In genomic region chr9:33024966-33025571, GRCh38 we compare ENCODE assay signal across 1 cellular context.
A peak's percentile ranks its signal among the peaks of the same experiment; 100 is the strongest.
TF ChIP-seq lines count a peak whose summit lies in the region.

Gene DNAJA1 (plus strand): TSS chr9:33025273. CDS start chr9:33026485, 1,212 bp downstream.

TF ChIP-seq in HepG2, 621 proteins besides CTCF, POLR2A, EP300 and RAD21 (continued from another document and continues in another):
- TF ChIP-seq AHDC1 (CRISPR knock-in tag; IDR thresholded peaks at IDR 0.05; ENCODE audit: borderline replicate concordance) (peak; percentile 52; the same call in 1 of the 2 replicates), ZNF749 (CRISPR knock-in tag; IDR thresholded peaks at IDR 0.05; ENCODE audit: borderline replicate concordance) (peak; percentile 87; the same call in 1 of the 2 replicates), ZNF256 (CRISPR knock-in tag; conservative IDR thresholded peaks at IDR 0.05) (0 out of 2 replicates have a peak, but pooled peaks have one; percentile 30), ZNF768 (CRISPR knock-in tag; IDR thresholded peaks at IDR 0.05) (peak; percentile 45; the same call in 1 of the 2 replicates), KMT2B (CRISPR knock-in tag; IDR thresholded peaks at IDR 0.05) (peak; percentile 58), ZNF552 (CRISPR knock-in tag; IDR thresholded peaks at IDR 0.05; ENCODE audit: borderline replicate concordance) (no peak; the same call in 1 of the 2 replicates), HMG20B (CRISPR knock-in tag; conservative IDR thresholded peaks at IDR 0.05) (peak; percentile 28; the same call in 1 of the 2 replicates), ELF1 (CRISPR knock-in tag; IDR thresholded peaks at IDR 0.05) (peak; percentile 67), ZNF740 (CRISPR knock-in tag; IDR thresholded peaks at IDR 0.05) (peak; percentile 91; the same call in 1 of the 2 replicates), ZNF329 (CRISPR knock-in tag; IDR thresholded peaks at IDR 0.05; ENCODE audit: low read depth) (0 out of 2 replicates have a peak, but pooled peaks have one; percentile 53), ZNF276 (CRISPR knock-in tag; IDR thresholded peaks at IDR 0.05; ENCODE audit: low read depth) (peak; percentile 84), ZNF101 (CRISPR knock-in tag; IDR thresholded peaks at IDR 0.05; ENCODE audit: borderline replicate concordance, low read depth) (no peak), ZIK1 (CRISPR knock-in tag; IDR thresholded peaks at IDR 0.05; ENCODE audit: borderline replicate concordance, low read depth) (peak; percentile 68; the same call in 1 of the 2 replicates), TBL1XR1 (IDR thresholded peaks at IDR 0.05; ENCODE audit: borderline replicate concordance, low read length, partially characterized antibody) (no peak), ZNF747 (CRISPR knock-in tag; IDR thresholded peaks at IDR 0.05; ENCODE audit: borderline replicate concordance) (no peak), ZMYM2 (CRISPR knock-in tag; IDR thresholded peaks at IDR 0.05) (no peak), SRSF4 (IDR thresholded peaks at IDR 0.05; ENCODE audit: low read depth, low read length, poor library complexity, severe bottlenecking) (peak; percentile 45), ZNF850 (CRISPR knock-in tag; conservative IDR thresholded peaks at IDR 0.05) (peak; percentile 14; the same call in 1 of the 2 replicates), JUND (CRISPR knock-in tag; IDR thresholded peaks at IDR 0.05) (0 out of 2 replicates have a peak, but pooled peaks have one; percentile 10), GABPB1 (CRISPR knock-in tag; IDR thresholded peaks at IDR 0.05) (peak; percentile 97), PITX1 (CRISPR knock-in tag; IDR thresholded peaks at IDR 0.05) (peak; percentile 28; the same call in 1 of the 2 replicates), POLR2G (IDR thresholded peaks at IDR 0.05; ENCODE audit: low read depth, low read length) (peak; percentile 97), ZFY (CRISPR knock-in tag; IDR thresholded peaks at IDR 0.05) (peak; percentile 82), FIP1L1 (IDR thresholded peaks at IDR 0.05; ENCODE audit: borderline replicate concordance, insufficient read depth, low read depth, low read length) (no peak), BRCA1 (CRISPR knock-in tag; IDR thresholded peaks at IDR 0.05) (no peak; the same call in 1 of the 2 replicates), THAP11 (CRISPR knock-in tag; IDR thresholded peaks at IDR 0.05) (peak; percentile 87), GATAD2A (CRISPR knock-in tag; IDR thresholded peaks at IDR 0.05) (no peak), ZNF430 (CRISPR knock-in tag; IDR thresholded peaks at IDR 0.05) (peak; percentile 57; the same call in 1 of the 2 replicates), ZFP36L1 (CRISPR knock-in tag; IDR thresholded peaks at IDR 0.05) (0 out of 2 replicates have a peak, but pooled peaks have one; percentile 86), YEATS2 (CRISPR knock-in tag; IDR thresholded peaks at IDR 0.05; ENCODE audit: borderline replicate concordance) (peak; percentile 73; the same call in 1 of the 2 replicates), TSC22D2 (CRISPR knock-in tag; IDR thresholded peaks at IDR 0.05; ENCODE audit: borderline replicate concordance) (no peak; the same call in 1 of the 2 replicates), PCBP2 (optimal IDR thresholded peaks at IDR 0.05; ENCODE audit: low read depth, low read length, poor library complexity, severe bottlenecking) (no peak), PHB2 (IDR thresholded peaks at IDR 0.05; ENCODE audit: partially characterized antibody) (no peak), IRX3 (CRISPR knock-in tag; IDR thresholded peaks at IDR 0.05; ENCODE audit: borderline replicate concordance, low read depth) (peak; percentile 98), MAFG (CRISPR knock-in tag; IDR thresholded peaks at IDR 0.05) (no peak), ZNF333 (CRISPR knock-in tag; IDR thresholded peaks at IDR 0.05; ENCODE audit: borderline replicate concordance) (peak; percentile 91; the same call in 1 of the 2 replicates), BCL3 (CRISPR knock-in tag; IDR thresholded peaks at IDR 0.05) (peak; percentile 60; the same call in 1 of the 2 replicates), BCL6 (CRISPR knock-in tag; IDR thresholded peaks at IDR 0.05) (peak; percentile 54; the same call in 1 of the 2 replicates), HOXA7 (CRISPR knock-in tag; IDR thresholded peaks at IDR 0.05) (peak; percentile 86; the same call in 1 of the 2 replicates), REXO4 (CRISPR knock-in tag; IDR thresholded peaks at IDR 0.05; ENCODE audit: borderline replicate concordance) (peak; percentile 76; the same call in 1 of the 2 replicates), ZNF138 (CRISPR knock-in tag; IDR thresholded peaks at IDR 0.05; ENCODE audit: low read depth) (0 out of 2 replicates have a peak, but pooled peaks have one; percentile 12)
- TF ChIP-seq, protein P1, sequence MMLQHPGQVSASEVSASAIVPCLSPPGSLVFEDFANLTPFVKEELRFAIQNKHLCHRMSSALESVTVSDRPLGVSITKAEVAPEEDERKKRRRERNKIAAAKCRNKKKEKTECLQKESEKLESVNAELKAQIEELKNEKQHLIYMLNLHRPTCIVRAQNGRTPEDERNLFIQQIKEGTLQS (CRISPR knock-in tag; IDR thresholded peaks at IDR 0.05): no peak; the same call in 1 of the 2 replicates
- TF ChIP-seq, protein P2, sequence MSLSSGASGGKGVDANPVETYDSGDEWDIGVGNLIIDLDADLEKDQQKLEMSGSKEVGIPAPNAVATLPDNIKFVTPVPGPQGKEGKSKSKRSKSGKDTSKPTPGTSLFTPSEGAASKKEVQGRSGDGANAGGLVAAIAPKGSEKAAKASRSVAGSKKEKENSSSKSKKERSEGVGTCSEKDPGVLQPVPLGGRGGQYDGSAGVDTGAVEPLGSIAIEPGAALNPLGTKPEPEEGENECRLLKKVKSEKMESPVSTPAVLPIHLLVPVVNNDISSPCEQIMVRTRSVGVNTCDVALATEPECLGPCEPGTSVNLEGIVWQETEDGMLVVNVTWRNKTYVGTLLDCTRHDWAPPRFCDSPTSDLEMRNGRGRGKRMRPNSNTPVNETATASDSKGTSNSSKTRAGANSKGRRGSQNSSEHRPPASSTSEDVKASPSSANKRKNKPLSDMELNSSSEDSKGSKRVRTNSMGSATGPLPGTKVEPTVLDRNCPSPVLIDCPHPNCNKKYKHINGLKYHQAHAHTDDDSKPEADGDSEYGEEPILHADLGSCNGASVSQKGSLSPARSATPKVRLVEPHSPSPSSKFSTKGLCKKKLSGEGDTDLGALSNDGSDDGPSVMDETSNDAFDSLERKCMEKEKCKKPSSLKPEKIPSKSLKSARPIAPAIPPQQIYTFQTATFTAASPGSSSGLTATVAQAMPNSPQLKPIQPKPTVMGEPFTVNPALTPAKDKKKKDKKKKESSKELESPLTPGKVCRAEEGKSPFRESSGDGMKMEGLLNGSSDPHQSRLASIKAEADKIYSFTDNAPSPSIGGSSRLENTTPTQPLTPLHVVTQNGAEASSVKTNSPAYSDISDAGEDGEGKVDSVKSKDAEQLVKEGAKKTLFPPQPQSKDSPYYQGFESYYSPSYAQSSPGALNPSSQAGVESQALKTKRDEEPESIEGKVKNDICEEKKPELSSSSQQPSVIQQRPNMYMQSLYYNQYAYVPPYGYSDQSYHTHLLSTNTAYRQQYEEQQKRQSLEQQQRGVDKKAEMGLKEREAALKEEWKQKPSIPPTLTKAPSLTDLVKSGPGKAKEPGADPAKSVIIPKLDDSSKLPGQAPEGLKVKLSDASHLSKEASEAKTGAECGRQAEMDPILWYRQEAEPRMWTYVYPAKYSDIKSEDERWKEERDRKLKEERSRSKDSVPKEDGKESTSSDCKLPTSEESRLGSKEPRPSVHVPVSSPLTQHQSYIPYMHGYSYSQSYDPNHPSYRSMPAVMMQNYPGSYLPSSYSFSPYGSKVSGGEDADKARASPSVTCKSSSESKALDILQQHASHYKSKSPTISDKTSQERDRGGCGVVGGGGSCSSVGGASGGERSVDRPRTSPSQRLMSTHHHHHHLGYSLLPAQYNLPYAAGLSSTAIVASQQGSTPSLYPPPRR (CRISPR knock-in tag; IDR thresholded peaks at IDR 0.05; ENCODE audit: borderline replicate concordance): no peak
- TF ChIP-seq, protein P3, sequence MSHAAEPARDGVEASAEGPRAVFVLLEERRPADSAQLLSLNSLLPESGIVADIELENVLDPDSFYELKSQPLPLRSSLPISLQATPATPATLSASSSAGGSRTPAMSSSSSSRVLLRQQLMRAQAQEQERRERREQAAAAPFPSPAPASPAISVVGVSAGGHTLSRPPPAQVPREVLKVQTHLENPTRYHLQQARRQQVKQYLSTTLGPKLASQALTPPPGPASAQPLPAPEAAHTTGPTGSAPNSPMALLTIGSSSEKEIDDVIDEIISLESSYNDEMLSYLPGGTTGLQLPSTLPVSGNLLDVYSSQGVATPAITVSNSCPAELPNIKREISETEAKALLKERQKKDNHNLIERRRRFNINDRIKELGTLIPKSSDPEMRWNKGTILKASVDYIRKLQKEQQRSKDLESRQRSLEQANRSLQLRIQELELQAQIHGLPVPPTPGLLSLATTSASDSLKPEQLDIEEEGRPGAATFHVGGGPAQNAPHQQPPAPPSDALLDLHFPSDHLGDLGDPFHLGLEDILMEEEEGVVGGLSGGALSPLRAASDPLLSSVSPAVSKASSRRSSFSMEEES (CRISPR knock-in tag; IDR thresholded peaks at IDR 0.05): peak; percentile 60; the same call in 1 of the 2 replicates
